ENCODE assay signal across 34 cellular contexts in the genomic region with DNA sequence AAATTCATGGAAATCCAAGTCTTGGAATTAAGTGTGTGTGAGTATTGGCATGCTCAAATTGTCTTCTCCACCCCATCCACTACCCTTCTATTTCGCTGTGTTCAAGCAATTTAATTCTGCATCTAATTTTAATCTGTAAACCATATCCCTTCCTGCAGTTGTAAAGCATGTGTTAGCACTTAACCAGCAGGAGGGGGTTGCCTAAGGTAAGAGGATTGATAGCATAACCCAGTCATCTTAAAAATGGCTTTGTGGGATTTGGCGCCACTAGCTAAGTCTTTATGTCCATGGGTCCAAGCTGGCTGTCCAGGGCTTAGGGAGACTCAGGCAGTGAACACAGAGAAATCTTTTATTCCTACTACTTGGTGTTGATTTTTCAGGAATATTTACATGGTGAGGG.
DNase-seq lines count a peak whose midpoint lies in the region; ATAC-seq and TF ChIP-seq lines count a peak whose summit lies in the region.
"Had no signal": no experiment of that assay in that cellular context is flagged by ENCODE, and none has a peak within 500 bp of the region (broad histone marks: within the 10 kb centered on the region; RNA-seq: fewer than 3 reads in every experiment).

No MANE protein-coding gene starts in this region.

- peaks cover 18% of the 10 kb centered on the region for H3K36me3 Mint-ChIP-seq in nephron progenitor cell (ENCODE audit: low read depth)
- peaks cover 63% of the 10 kb centered on the region for H3K36me3 Mint-ChIP-seq in activated CD4-positive, alpha-beta T cell treated with anti-CD3 and anti-CD28 coated beads, Interleukin-2, amount 10 ng/mL, durations not matched to agents 24 days and 14 days (ENCODE audit: low read depth)

- no peak for ATAC-seq in HG03280 (IDR thresholded peaks at IDR 0.05; ENCODE audit: unreplicated experiment)
- ATAC-seq in HG03354 (IDR thresholded peaks at IDR 0.05; ENCODE audit: poor library complexity, severe bottlenecking, unreplicated experiment) = no peak
- ATAC-seq: mucosa of descending colon; natural killer cell treated with Interleukin-12 subunit alpha and Interleukin-12 subunit beta and Interleukin-15 and Interleukin-18, amount 100 ng/mL, for 72 hours; Panc1; right cardiac atrium had no signal

- peaks cover 3% of the 10 kb centered on the region; the same call in 1 of the 2 replicates for H3K36me3 ChIP-seq in BE2C

- H3K4me3 Mint-ChIP-seq in nephron progenitor cell = no peak overlapping the region
- no peak overlapping the region for H3K4me3 Mint-ChIP-seq in activated CD4-positive, alpha-beta T cell treated with anti-CD3 and anti-CD28 coated beads, Interleukin-2, amount 10 ng/mL, durations not matched to agents 24 days and 14 days
- H3K4me3 Mint-ChIP-seq: activated CD4-positive, alpha-beta T cell treated with anti-CD3 and anti-CD28 coated beads, Interleukin-2, amount 10 ng/mL, durations not matched to agents 7 days and 5 days; activated naive CD8-positive, alpha-beta T cell treated with anti-CD3 and anti-CD28 coated beads for 36 hours; B cell; CD8-positive, alpha-beta memory T cell; H9; natural killer cell treated with Interleukin-12 subunit alpha and Interleukin-12 subunit beta and Interleukin-15 and Interleukin-18, amount 100 ng/mL, for 72 hours had no signal

- H3K9me3 ChIP-seq in BE2C = no peaks in the 10 kb centered on the region
- H3K9me3 ChIP-seq: mucosa of descending colon, tibial nerve had no signal

- no peaks in the 10 kb centered on the region for H3K27me3 ChIP-seq in BE2C
- H3K27me3 ChIP-seq: tibial nerve had no signal

- no peaks in the 10 kb centered on the region for H3K9me3 Mint-ChIP-seq in nephron progenitor cell
- peaks cover 3% of the 10 kb centered on the region for H3K9me3 Mint-ChIP-seq in activated CD4-positive, alpha-beta T cell treated with anti-CD3 and anti-CD28 coated beads, Interleukin-2, amount 10 ng/mL, durations not matched to agents 24 days and 14 days
- H3K9me3 Mint-ChIP-seq: activated CD4-positive, alpha-beta T cell treated with anti-CD3 and anti-CD28 coated beads, Interleukin-2, amount 10 ng/mL, durations not matched to agents 7 days and 5 days; CD8-positive, alpha-beta memory T cell; H9; natural killer cell treated with Interleukin-12 subunit alpha and Interleukin-12 subunit beta and Interleukin-15 and Interleukin-18, amount 100 ng/mL, for 72 hours had no signal

- peaks cover 18% of the 10 kb centered on the region for H3K4me1 ChIP-seq in BE2C
- H3K4me1 ChIP-seq: parathyroid adenoma, tibial nerve had no signal

- H3K4me3 ChIP-seq in BE2C (ENCODE audit: low read depth, low read length) = no peak overlapping the region
- H3K4me3 ChIP-seq: lung, mucosa of descending colon, tibial nerve had no signal

- peaks cover 26% of the 10 kb centered on the region for H3K4me1 Mint-ChIP-seq in nephron progenitor cell
- H3K4me1 Mint-ChIP-seq in activated CD4-positive, alpha-beta T cell treated with anti-CD3 and anti-CD28 coated beads, Interleukin-2, amount 10 ng/mL, durations not matched to agents 24 days and 14 days = peaks cover 4% of the 10 kb centered on the region
- H3K4me1 Mint-ChIP-seq: activated naive CD8-positive, alpha-beta T cell treated with anti-CD3 and anti-CD28 coated beads for 36 hours; B cell; CD8-positive, alpha-beta memory T cell; H9 had no signal

- intact Hi-C loops in activated CD4-positive, alpha-beta T cell treated with anti-CD3 and anti-CD28 coated beads, Interleukin-2, amount 10 ng/mL, durations not matched to agents 24 days and 14 days (cut with micrococcal nuclease) = no loop called here

- peak overlapping the region; percentile 96 for H3K27ac Mint-ChIP-seq in nephron progenitor cell
- H3K27ac Mint-ChIP-seq in activated CD4-positive, alpha-beta T cell treated with anti-CD3 and anti-CD28 coated beads, Interleukin-2, amount 10 ng/mL, durations not matched to agents 24 days and 14 days = no peak overlapping the region
- H3K27ac Mint-ChIP-seq: activated CD4-positive, alpha-beta T cell treated with anti-CD3 and anti-CD28 coated beads, Interleukin-2, amount 10 ng/mL, durations not matched to agents 7 days and 5 days; activated naive CD8-positive, alpha-beta T cell treated with anti-CD3 and anti-CD28 coated beads for 36 hours; B cell; CD8-positive, alpha-beta memory T cell; natural killer cell treated with Interleukin-12 subunit alpha and Interleukin-12 subunit beta and Interleukin-15 and Interleukin-18, amount 100 ng/mL, for 72 hours had no signal

- DNase-seq in BE2C = peak; percentile 15
- DNase-seq in M059J (ENCODE audit: low read depth) = peak; percentile 12
- peak; percentile 84 for DNase-seq in SK-N-DZ (ENCODE audit: low spot score)
- no peak for DNase-seq in nephron progenitor cell
- no peak for DNase-seq in activated CD4-positive, alpha-beta T cell treated with anti-CD3 and anti-CD28 coated beads, Interleukin-2, amount 10 ng/mL, durations not matched to agents 24 days and 14 days
- no peak for DNase-seq in superior temporal gyrus (ENCODE audit: extremely low spot score)
- DNase-seq: ACHN; activated CD4-positive, alpha-beta T cell treated with anti-CD3 and anti-CD28 coated beads, Interleukin-2, amount 10 ng/mL, durations not matched to agents 7 days and 5 days; activated effector memory CD4-positive, alpha-beta T cell treated with anti-CD3 and anti-CD28 coated beads, Interleukin-2, amount 50 U/mL, for 16 hours; activated naive CD8-positive, alpha-beta T cell treated with anti-CD3 and anti-CD28 coated beads for 36 hours; activated T-cell treated with anti-CD3 and anti-CD28 coated beads, Interleukin-2, amount 50 U/mL, for 1 hour; aorta; caudate nucleus; CD8-positive, alpha-beta memory T cell; cortex of kidney; effector memory CD4-positive, alpha-beta T cell; H9; hippocampal formation; Karpas-422; mucosa of descending colon; NCI-H1417 treated with DMSO at 0.1 percent for 48 hours; NCI-H2107; right cardiac atrium; SHP77 treated with DMSO at 0.1 percent for 48 hours; stimulated activated CD4-positive, alpha-beta T cell treated with anti-CD3 and anti-CD28 coated beads, Interleukin-2, amount 100 ng/mL, for 48 hours; T1000 had no signal

- peaks cover 4% of the 10 kb centered on the region for H3K27me3 Mint-ChIP-seq in nephron progenitor cell (ENCODE audit: low read depth, poor library complexity)
- H3K27me3 Mint-ChIP-seq in activated CD4-positive, alpha-beta T cell treated with anti-CD3 and anti-CD28 coated beads, Interleukin-2, amount 10 ng/mL, durations not matched to agents 24 days and 14 days = no peaks in the 10 kb centered on the region
- H3K27me3 Mint-ChIP-seq: activated CD4-positive, alpha-beta T cell treated with anti-CD3 and anti-CD28 coated beads, Interleukin-2, amount 10 ng/mL, durations not matched to agents 7 days and 5 days; activated naive CD8-positive, alpha-beta T cell treated with anti-CD3 and anti-CD28 coated beads for 36 hours; B cell; CD8-positive, alpha-beta memory T cell; natural killer cell treated with Interleukin-12 subunit alpha and Interleukin-12 subunit beta and Interleukin-15 and Interleukin-18, amount 100 ng/mL, for 72 hours had no signal

- no peak for TF ChIP-seq CTCF in BE2C (IDR thresholded peaks at IDR 0.05; ENCODE audit: low read depth, low read length)
- no peak for TF ChIP-seq CTCF in nephron progenitor cell (IDR thresholded peaks at IDR 0.05)

Comparison
In these comparisons a context has a peak if more than half of its experiments do, and no peak if none do; other contexts are left out.
1. DNase-seq: peak in BE2C (single experiment), M059J (single experiment) and SK-N-DZ (single experiment); none in nephron progenitor cell (single experiment), activated CD4-positive, alpha-beta T cell treated with anti-CD3 and anti-CD28 coated beads, Interleukin-2, amount 10 ng/mL, durations not matched to agents 24 days and 14 days (single experiment) and superior temporal gyrus (single experiment).